Comparison of ENCODE assay signal across 14 cellular contexts in the genomic region with DNA sequence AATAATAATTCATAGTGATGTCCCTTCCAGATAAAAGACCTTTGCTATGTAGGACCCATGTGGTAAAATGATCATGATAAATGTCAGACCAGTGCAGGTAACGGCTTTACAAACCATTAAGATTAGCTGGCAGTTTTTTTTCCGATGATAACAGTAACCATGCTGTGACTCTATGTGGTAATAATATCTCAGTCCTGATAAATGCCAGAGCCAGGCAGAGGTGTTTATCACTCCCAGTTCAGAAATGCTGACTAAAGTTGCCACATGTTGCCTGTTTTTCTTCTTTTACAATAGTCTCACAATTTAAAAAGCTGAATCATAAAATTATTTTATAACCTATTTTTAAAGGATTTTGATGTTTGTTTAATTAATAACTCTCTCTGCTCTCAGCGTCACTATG.
"Had no signal": no experiment of that assay in that cellular context is flagged by ENCODE, and none has a peak within 500 bp of the region (broad histone marks: within the 10 kb centered on the region; RNA-seq: fewer than 3 reads in every experiment).

No MANE protein-coding gene starts in this region.

- H3K4me3 Mint-ChIP-seq: immature natural killer cell; neural crest cell; T-helper 2 cell treated with Interferon-gamma antibody and Interleukin-4, amounts not matched to agents 5 μg/mL and 100 μg/mL, for 36 hours had no signal

- ATAC-seq: activated naive CD4-positive, alpha-beta T cell treated with anti-CD3 and anti-CD28 coated beads, Interleukin-2, amount 50 U/mL, for 72 hours; foreskin keratinocyte; pancreas; sciatic nerve had no signal

- DNase-seq: activated CD4-positive, CD25-positive, alpha-beta regulatory T cell treated with anti-CD3 and anti-CD28 coated beads, Interleukin-2, amount 50 U/mL, for 72 hours; activated gamma-delta T cell; activated T-cell treated with anti-CD3 and anti-CD28 coated beads, Interleukin-2, amount 50 U/mL, for 48 hours; amniotic stem cell; central memory CD4-positive, alpha-beta T cell; foreskin keratinocyte; immature natural killer cell; mesenchymal stem cell; pancreas; spleen had no signal

- H3K27ac Mint-ChIP-seq: activated naive CD4-positive, alpha-beta T cell treated with anti-CD3 and anti-CD28 coated beads, Interleukin-2, amount 50 U/mL, for 72 hours; immature natural killer cell; T-helper 2 cell treated with Interferon-gamma antibody and Interleukin-4, amounts not matched to agents 5 μg/mL and 100 μg/mL, for 36 hours had no signal

- H3K9me3 Mint-ChIP-seq: immature natural killer cell; neural crest cell; T-helper 2 cell treated with Interferon-gamma antibody and Interleukin-4, amounts not matched to agents 5 μg/mL and 100 μg/mL, for 36 hours had no signal
